25 cellular contexts compared by ENCODE assay signal in the genomic region with DNA sequence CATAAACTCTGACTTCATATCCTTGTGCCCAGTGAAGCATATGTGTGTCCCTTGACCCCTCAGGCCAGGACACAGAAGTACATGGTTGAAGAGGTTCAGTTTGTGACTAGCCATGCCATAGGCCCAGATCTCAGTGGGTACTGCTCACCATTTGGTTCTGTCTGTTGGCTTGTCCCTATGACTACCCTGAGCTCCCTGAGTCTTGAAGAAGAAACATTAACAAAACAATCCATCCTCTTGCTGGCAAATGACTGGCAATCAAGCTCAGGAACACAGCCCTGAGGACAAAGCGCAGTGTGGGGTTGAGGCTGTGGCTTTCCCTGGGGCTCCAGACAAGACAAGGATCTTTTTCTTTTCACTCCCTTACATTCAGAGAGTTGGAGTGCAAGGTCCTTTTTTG. TPM values are rescaled to one million over a fixed set of nuclear protein-coding genes. Genes with fewer than 3 reads are reported as not detected.
DNase-seq lines count a peak whose midpoint lies in the region; ATAC-seq, FAIRE-seq and TF ChIP-seq lines count a peak whose summit lies in the region.
"Had no signal": no experiment of that assay in that cellular context is flagged by ENCODE, and none has a peak within 500 bp of the region (broad histone marks: within the 10 kb centered on the region; RNA-seq: fewer than 3 reads in every experiment).

No MANE protein-coding gene starts in this region.

- dilution Hi-C loops in mammary epithelial cell (cut with HindIII; ENCODE audit: low sequenced_read_pairs) = loop anchor here (5.0 to 25.0 kb wide), 2 partner anchors 70 to 365 kb away; no protein-coding TSS in a partner anchor

- H3K27ac Mint-ChIP-seq in endothelial cell (ENCODE audit: unreplicated experiment) = no peak overlapping the region

- H3K79me2 ChIP-seq in mammary epithelial cell (ENCODE audit: insufficient read depth, low read length) = no peaks in the 10 kb centered on the region

- H3K27me3 Mint-ChIP-seq in endothelial cell (ENCODE audit: unreplicated experiment) = peaks cover 2% of the 10 kb centered on the region

- ATAC-seq in GM21737 (IDR thresholded peaks at IDR 0.05; ENCODE audit: unreplicated experiment) = no peak
- ATAC-seq: esophagus mucosa, gastrocnemius medialis, left colon had no signal

- H3K9me3 ChIP-seq in breast epithelium (no peaks in the 10 kb centered on the region), mammary epithelial cell (replicated peaks; ENCODE audit: insufficient read depth, low read length) (no peaks in the 10 kb centered on the region)
- H3K9me3 ChIP-seq: BLaER1 treated with 17β-estradiol and CSF1 and Interleukin-3, amounts not matched to agents 10 nM and 100 nM; gastrocnemius medialis; neutrophil had no signal

- intact Hi-C loops in breast epithelium (cut with DNase I; ENCODE audit: low total_unique reads) = no loop called here
- intact Hi-C loops in mammary epithelial cell (cut with micrococcal nuclease) = no loop called here

- no peak overlapping the region for H3K4me2 ChIP-seq in mammary epithelial cell (ENCODE audit: insufficient read depth, low read depth, low read length)

- H3K9ac ChIP-seq in mammary epithelial cell (ENCODE audit: insufficient read depth, low read length) = no peak overlapping the region
- H3K9ac ChIP-seq: BLaER1 treated with 17β-estradiol and CSF1 and Interleukin-3, amounts not matched to agents 10 nM and 100 nM had no signal

- no peaks in the 10 kb centered on the region for H4K20me1 ChIP-seq in mammary epithelial cell (ENCODE audit: insufficient read depth, low read length)
- H4K20me1 ChIP-seq: BLaER1 treated with 17β-estradiol and CSF1 and Interleukin-3, amounts not matched to agents 10 nM and 100 nM had no signal

- in situ Hi-C loops in mammary epithelial cell (cut with MboI; ENCODE audit: low sequenced_read_pairs in 2 of 2) = loop anchor here in 1 of 2 donors (10.0 to 25.0 kb wide), 2 partner anchors 67 to 365 kb away; no protein-coding TSS in a partner anchor

- DNase-seq in breast epithelium (ENCODE audit: low spot score in 2 of 2) (peak in 1 of 2 donors; percentile 39), mammary epithelial cell (no peak), RCC 7860 (ENCODE audit: low spot score) (peak; percentile 95), islet precursor cell (peak; percentile 73), endothelial cell (ENCODE audit: low spot score) (no peak), dermis blood vessel endothelial cell (no peak), D341Med (ENCODE audit: low spot score) (no peak)
- DNase-seq: activated CD4-positive, alpha-beta T cell treated with anti-CD3 and anti-CD28 coated beads, Interleukin-2, amount 50 U/mL, for 48 hours; activated naive CD4-positive, alpha-beta T cell; cerebellar nuclear complex; DMS153; gastrocnemius medialis; left colon; midbrain; NCI-H748 treated with DMSO at 0.1 percent for 48 hours; SHP77 treated with DMSO at 0.1 percent for 48 hours; stimulated activated CD4-positive, alpha-beta T cell treated with anti-CD3 and anti-CD28 coated beads, Interleukin-4, amount 100 ng/mL, for 24 hours had no signal

- peak; percentile 87 for FAIRE-seq in RCC 7860 (lab: Jason Lieb, UNC)
- FAIRE-seq: astrocyte, urothelium cell line had no signal

- BruUV-seq in mammary epithelial cell (replicated peaks; lab: Mats Ljungman, UMichigan) = no TSS peak

- WGBS in mammary epithelial cell (ENCODE audit: low coverage, missing lambda C conversion rate) = 80% methylated on average over 1 of the region's 1 CpG

- peaks cover 10% of the 10 kb centered on the region for H3K4me1 Mint-ChIP-seq in endothelial cell (ENCODE audit: unreplicated experiment)

- H3K4me3 ChIP-seq in breast epithelium (no peak overlapping the region), mammary epithelial cell (replicated peaks in 1 of 3; ENCODE audit: insufficient read depth in 1 of 3, low read depth in 2 of 3, low read length in 3 of 3) (no peak overlapping the region)
- H3K4me3 ChIP-seq: BLaER1 treated with 17β-estradiol and CSF1 and Interleukin-3, amounts not matched to agents 10 nM and 100 nM; gastrocnemius medialis had no signal

- H3K36me3 Mint-ChIP-seq in endothelial cell (ENCODE audit: low read depth, unreplicated experiment) = no peaks in the 10 kb centered on the region

- H3K4me3 Mint-ChIP-seq in endothelial cell (ENCODE audit: unreplicated experiment) = no peak overlapping the region

- H3K27me3 ChIP-seq in breast epithelium = no peaks in the 10 kb centered on the region
- H3K27me3 ChIP-seq in mammary epithelial cell (ENCODE audit: insufficient read depth, low read length) = no peaks in the 10 kb centered on the region
- H3K27me3 ChIP-seq: BLaER1 treated with 17β-estradiol and CSF1 and Interleukin-3, amounts not matched to agents 10 nM and 100 nM; gastrocnemius medialis; neutrophil had no signal

- CTCF ChIA-PET in mammary epithelial cell (lab: Charles Lee; ENCODE audit: low non-redundant PET) = no interaction called here

- no peak for TF ChIP-seq POLR2A in breast epithelium (IDR thresholded peaks at IDR 0.05)

- TF ChIP-seq CTCF in breast epithelium (IDR thresholded peaks at IDR 0.05) (no peak), mammary epithelial cell (conservative IDR thresholded peaks at IDR 0.05 in 1 of 2, IDR thresholded peaks at IDR 0.05 in 1 of 2; ENCODE audit: extremely low read depth in 1 of 2, insufficient read depth in 1 of 2, low read depth in 1 of 2, low read length in 2 of 2) (no peak), endothelial cell (IDR thresholded peaks at IDR 0.05; ENCODE audit: unreplicated experiment) (no peak)

- no peak overlapping the region for H2AFZ ChIP-seq in mammary epithelial cell (ENCODE audit: low read depth, low read length)

- peak overlapping the region; percentile 27 to 48 for H3K27ac ChIP-seq in breast epithelium
- no peak overlapping the region for H3K27ac ChIP-seq in mammary epithelial cell (ENCODE audit: insufficient read depth, low read depth, low read length)
- H3K27ac ChIP-seq: gastrocnemius medialis, HL-60, neutrophil, VCaP had no signal

- H3K9me3 Mint-ChIP-seq in endothelial cell (ENCODE audit: unreplicated experiment) = no peaks in the 10 kb centered on the region

- H3K4me1 ChIP-seq in breast epithelium (no peaks in the 10 kb centered on the region), mammary epithelial cell (ENCODE audit: insufficient read depth, low read length) (peaks cover 15% of the 10 kb centered on the region)
- H3K4me1 ChIP-seq: gastrocnemius medialis had no signal

- H3K36me3 ChIP-seq in breast epithelium (no peaks in the 10 kb centered on the region), mammary epithelial cell (ENCODE audit: insufficient read depth, low read length) (no peaks in the 10 kb centered on the region)
- H3K36me3 ChIP-seq: BLaER1 treated with 17β-estradiol and CSF1 and Interleukin-3, amounts not matched to agents 10 nM and 100 nM; gastrocnemius medialis; neutrophil had no signal

RNA-seq across cellular contexts. Expression of a gene that starts 46.3 kb away (rescaled TPM):
- total RNA-seq in breast epithelium (100 to 1,000 TPM in 1 of 3 donors, 10 to 100 TPM in 2; 35.4 to 167 (median 37.3) TPM), mammary epithelial cell (10 to 100 TPM; 11.3 to 15.9 TPM), endothelial cell (ENCODE audit: unreplicated experiment) (7.9 TPM), dermis blood vessel endothelial cell (13.6 and 15.9 TPM in 2 replicates)
- 15.4 TPM for polyA plus RNA-seq in mammary epithelial cell
- polyA minus RNA-seq in mammary epithelial cell = 7.1 TPM

RNA-seq across cellular contexts. Expression of a gene that starts 50.2 kb away (rescaled TPM):
- 100 to 1,000 TPM; 173 to 360 (median 265) TPM for total RNA-seq in breast epithelium
- 100 to 1,000 TPM; 131 to 168 TPM for total RNA-seq in mammary epithelial cell
- 139 TPM for polyA plus RNA-seq in mammary epithelial cell
- polyA minus RNA-seq in mammary epithelial cell = 207 TPM
- 160 TPM for total RNA-seq in endothelial cell (ENCODE audit: unreplicated experiment)
- 148 and 206 TPM in 2 replicates for total RNA-seq in dermis blood vessel endothelial cell

Comparison
In these comparisons a context has a peak if more than half of its experiments do, and no peak if none do; other contexts are left out.
1. DNase-seq: peak in RCC 7860 (single experiment) and islet precursor cell (single experiment); none in mammary epithelial cell (single experiment), endothelial cell (single experiment), dermis blood vessel endothelial cell (single experiment) and D341Med (single experiment).